ENCODE assay signal across 18 cellular contexts in genomic region chr2:150191349-150191748, GRCh38.
DNase-seq lines count a peak whose midpoint lies in the region; ATAC-seq and TF ChIP-seq lines count a peak whose summit lies in the region.
"Had no signal": no experiment of that assay in that cellular context is flagged by ENCODE, and none has a peak within 500 bp of the region (broad histone marks: within the 10 kb centered on the region; RNA-seq: fewer than 3 reads in every experiment).

No MANE protein-coding gene starts in this region.

- H2BK15ac ChIP-seq in mesenchymal stem cell (ENCODE audit: low read depth, poor library complexity, severe bottlenecking) = no peak overlapping the region
- H2BK15ac ChIP-seq in mesendoderm (replicated peaks; ENCODE audit: low read depth) = no peak overlapping the region

- no peak overlapping the region for H3K56ac ChIP-seq in mesendoderm (ENCODE audit: low read length)

- H3K4me3 ChIP-seq in choroid plexus epithelial cell (ENCODE audit: low read depth, low read length) (no peak overlapping the region), mesenchymal stem cell (ENCODE audit: insufficient read depth in 1 of 2, low read depth in 1 of 2, low read length in 2 of 2) (no peak overlapping the region), mesendoderm (ENCODE audit: low read length) (no peak overlapping the region)
- H3K4me3 ChIP-seq: skin epidermis had no signal

- no peak for ATAC-seq in HG03521 (IDR thresholded peaks at IDR 0.05; ENCODE audit: unreplicated experiment)
- ATAC-seq: stimulated activated naive B cell treated with anti-CD40 and anti-IgM and Interleukin-4, amounts not matched to agents 10 μg/mL and 1 μg/mL and 100 μg/mL, for 72 hours had no signal

- DNase-seq in Caki2 (ENCODE audit: low read depth) (peak; percentile 14), M059J (ENCODE audit: low read depth) (peak; percentile 77), choroid plexus epithelial cell (ENCODE audit: low read depth) (peak; percentile 94), mesenchymal stem cell (peak; percentile 33), SIG-M5 treated with dmso at 0.1 percent for 504 hours (lab: John Stamatoyannopoulos, UW; ENCODE audit: unreplicated experiment) (no peak), mesendoderm (no peak), HT-29 (ENCODE audit: low spot score) (no peak)
- DNase-seq: activated CD8-positive, alpha-beta memory T cell treated with anti-CD3 and anti-CD28 coated beads for 24 hours; aorta; C1 segment of cervical spinal cord; DMS79 treated with DMSO at 0.1 percent for 48 hours; H7; NCI-H1417; stimulated activated naive B cell treated with anti-CD40 and anti-IgM and Interleukin-4, amounts not matched to agents 10 μg/mL and 1 μg/mL and 100 μg/mL, for 72 hours; trophoblast cell had no signal

- H3K18ac ChIP-seq in mesenchymal stem cell (ENCODE audit: low read depth in 1 of 2, low read length in 2 of 2) (no peak overlapping the region), mesendoderm (ENCODE audit: low read length) (no peak overlapping the region)

- H3K4ac ChIP-seq in mesenchymal stem cell (ENCODE audit: low read depth in 1 of 2, low read length in 2 of 2) = no peak overlapping the region
- H3K4ac ChIP-seq in mesendoderm (ENCODE audit: low read depth, low read length) = no peak overlapping the region

- no peak overlapping the region for H2AFZ ChIP-seq in mesenchymal stem cell (ENCODE audit: low read depth, low read length)

- no peak overlapping the region for H3K23ac ChIP-seq in mesenchymal stem cell (ENCODE audit: low read length in 2 of 2)
- no peak overlapping the region for H3K23ac ChIP-seq in mesendoderm (ENCODE audit: low read length)

- H2BK120ac ChIP-seq in mesenchymal stem cell (ENCODE audit: low read depth, low read length) (no peak overlapping the region), mesendoderm (ENCODE audit: low read depth, low read length) (no peak overlapping the region)

- H3K4me1 ChIP-seq in mesenchymal stem cell (ENCODE audit: control insufficient read depth, insufficient read depth, low read depth, low read length) (peaks cover 2% of the 10 kb centered on the region), mesendoderm (ENCODE audit: control insufficient read depth, low read depth, low read length) (no peaks in the 10 kb centered on the region)

- no peak overlapping the region for H2BK12ac ChIP-seq in mesenchymal stem cell (ENCODE audit: low read length in 2 of 2)

- H4K91ac ChIP-seq in mesenchymal stem cell (ENCODE audit: low read length) = no peak overlapping the region

- H3K14ac ChIP-seq in mesenchymal stem cell (ENCODE audit: low read length in 2 of 2) = no peak overlapping the region

- H2BK5ac ChIP-seq in mesenchymal stem cell (ENCODE audit: low read depth, low read length, poor library complexity, severe bottlenecking) (no peak overlapping the region), mesendoderm (ENCODE audit: low read length) (no peak overlapping the region)

- H4K5ac ChIP-seq in mesendoderm (ENCODE audit: low read length) = no peak overlapping the region

- H3K27me3 ChIP-seq in mesenchymal stem cell (ENCODE audit: control insufficient read depth in 1 of 2, insufficient read depth in 1 of 2, low read length in 2 of 2) = no peaks in the 10 kb centered on the region
- no peaks in the 10 kb centered on the region for H3K27me3 ChIP-seq in mesendoderm (ENCODE audit: insufficient read depth, low read length, poor library complexity)

- H4K8ac ChIP-seq in mesenchymal stem cell (ENCODE audit: low read length) (no peak overlapping the region), mesendoderm (ENCODE audit: low read depth, low read length) (no peak overlapping the region)

- 77% methylated on average over 4 of the region's 4 CpGs for WGBS in mesenchymal stem cell
- WGBS in mesendoderm (ENCODE audit: extremely low coverage, insufficient coverage, low lambda C conversion rate) = no CpG with 5 or more reads among the region's 4 CpGs

- H3K4me2 ChIP-seq in mesenchymal stem cell (ENCODE audit: low read length, poor library complexity, severe bottlenecking) (no peak overlapping the region), mesendoderm (ENCODE audit: low read length) (no peak overlapping the region)

- H2AK5ac ChIP-seq in mesenchymal stem cell (ENCODE audit: low read length, severe bottlenecking) = peak overlapping the region; percentile 97
- no peak overlapping the region for H2AK5ac ChIP-seq in mesendoderm (ENCODE audit: low read length)

- in situ Hi-C loops in Caki2 (cut with HindIII; ENCODE audit: low pct_unique_long_range_greater_than_20kb, low sequenced_read_pairs) = no loop called here

- H3K9me3 ChIP-seq in mesenchymal stem cell (ENCODE audit: control insufficient read depth, low read length) = no peaks in the 10 kb centered on the region

- no peaks in the 10 kb centered on the region for H3K79me2 ChIP-seq in mesendoderm (ENCODE audit: control insufficient read depth, insufficient read depth, low read length)

- no peak for TF ChIP-seq CTCF in choroid plexus epithelial cell (conservative IDR thresholded peaks at IDR 0.05; ENCODE audit: low read depth, low read length)

- H3K9ac ChIP-seq in mesenchymal stem cell (ENCODE audit: low read length) (no peak overlapping the region), mesendoderm (ENCODE audit: low read length) (no peak overlapping the region)

- H3K79me1 ChIP-seq in mesenchymal stem cell (replicated peaks; ENCODE audit: low read length, poor library complexity, severe bottlenecking) (no peaks in the 10 kb centered on the region), mesendoderm (ENCODE audit: low read length) (no peaks in the 10 kb centered on the region)

- H3K27ac ChIP-seq in mesenchymal stem cell (ENCODE audit: low read length, poor library complexity, severe bottlenecking) (peak overlapping the region; percentile 54), mesendoderm (ENCODE audit: low read depth, low read length) (no peak overlapping the region)
- H3K27ac ChIP-seq: skin epidermis, VCaP had no signal

- H3K36me3 ChIP-seq in mesenchymal stem cell (ENCODE audit: control insufficient read depth in 1 of 2, insufficient read depth in 2 of 2, low read depth in 1 of 2, low read length in 2 of 2) = no peaks in the 10 kb centered on the region
- H3K36me3 ChIP-seq in mesendoderm (ENCODE audit: control insufficient read depth, insufficient read depth, low read length) = no peaks in the 10 kb centered on the region

Comparison
In these comparisons a context has a peak if more than half of its experiments do, and no peak if none do; other contexts are left out.
1. DNase-seq: peak in Caki2 (single experiment), M059J (single experiment), choroid plexus epithelial cell (single experiment) and mesenchymal stem cell (single experiment); none in SIG-M5 treated with dmso at 0.1 percent for 504 hours (single experiment), mesendoderm (single experiment) and HT-29 (single experiment).